Comparison of ENCODE assay signal across 1 cellular context in genomic region chr16:88639231-88640038, GRCh38.
TF ChIP-seq lines count a peak whose summit lies in the region.

No MANE protein-coding gene starts in this region.

TF ChIP-seq in HCT116, 20 proteins besides CTCF, POLR2A, EP300 and RAD21 (continued from another document):
- TF ChIP-seq REST (IDR thresholded peaks at IDR 0.05; ENCODE audit: low read depth) (no peak), POLR2AphosphoS5 (IDR thresholded peaks at IDR 0.05; ENCODE audit: low read depth, low read length) (no peak), SIN3A (IDR thresholded peaks at IDR 0.05; ENCODE audit: low read depth) (no peak), ELF1 (IDR thresholded peaks at IDR 0.05; ENCODE audit: borderline replicate concordance, low read depth) (no peak), ATF3 (IDR thresholded peaks at IDR 0.05) (no peak), EZH2 (IDR thresholded peaks at IDR 0.05) (no peak), ZFX (IDR thresholded peaks at IDR 0.05) (no peak)
